In the genomic region with DNA sequence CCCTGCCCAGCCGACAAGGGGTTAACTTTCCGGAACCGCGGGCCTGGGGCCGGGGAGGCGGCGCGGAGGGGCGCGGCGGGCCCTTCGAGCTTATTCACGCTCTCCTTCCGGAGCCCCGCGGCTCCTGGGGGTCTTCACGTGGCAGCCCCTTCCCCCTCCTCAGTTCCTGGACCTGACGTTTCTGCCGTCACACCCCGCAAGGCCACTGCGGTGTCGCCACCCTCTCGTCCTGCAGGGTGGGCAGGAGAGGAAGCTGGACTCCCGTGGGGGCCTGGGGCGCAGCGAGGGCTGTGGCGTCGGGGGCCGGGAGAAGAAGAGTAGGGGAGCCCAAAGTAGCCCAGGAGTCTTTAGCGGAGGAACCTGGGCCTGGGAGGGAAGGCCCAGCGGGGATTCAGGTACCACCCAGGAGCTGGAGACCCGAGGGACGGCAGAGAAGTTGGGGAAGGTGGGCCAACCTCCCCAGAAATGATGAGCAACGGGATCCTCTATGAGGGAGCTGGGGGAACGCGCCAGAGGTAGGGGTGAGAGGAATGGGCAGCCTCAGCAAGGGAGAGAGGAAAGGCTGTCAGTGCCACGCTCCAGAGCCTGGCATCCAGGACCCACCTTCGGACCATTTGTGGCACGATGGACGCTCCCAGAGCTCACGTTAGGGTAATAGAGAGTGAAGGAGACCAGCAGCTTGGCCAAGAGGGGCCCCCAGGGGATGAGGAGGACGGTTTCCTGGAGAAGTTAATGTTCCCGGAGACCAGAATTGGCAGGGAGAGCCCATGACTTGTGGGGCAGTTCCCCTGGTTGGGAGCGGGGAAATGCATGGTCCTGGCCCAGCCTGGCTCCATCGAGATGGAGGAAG, we compare ENCODE assay signal across 10 cellular contexts. TPM values are rescaled to one million over a fixed set of nuclear protein-coding genes. Genes with fewer than 3 reads are reported as not detected.
DNase-seq lines count a peak whose midpoint lies in the region; ATAC-seq and TF ChIP-seq lines count a peak whose summit lies in the region.
"Had no signal": no experiment of that assay in that cellular context is flagged by ENCODE, and none has a peak within 500 bp of the region (broad histone marks: within the 10 kb centered on the region; RNA-seq: fewer than 3 reads in every experiment).

No MANE protein-coding gene starts in this region.

- WGBS in tibial nerve, 2 donors, result 19 to 20% methylated on average over 44 to 45 of the region's 45 CpGs

- no peaks in the 10 kb centered on the region for H3K9me3 Mint-ChIP-seq in activated T-cell treated with anti-CD3 and anti-CD28 coated beads, Interleukin-2, amount 50 U/mL, for 72 hours
- no peaks in the 10 kb centered on the region for H3K9me3 Mint-ChIP-seq in activated CD8-positive, alpha-beta T cell treated with anti-CD3 and anti-CD28 coated beads for 36 hours
- H3K9me3 Mint-ChIP-seq in memory B cell, result no peaks in the 10 kb centered on the region

- ATAC-seq in activated T-cell treated with anti-CD3 and anti-CD28 coated beads, Interleukin-2, amount 50 U/mL, for 72 hours (replicated peaks in 1 of 2), result no peak
- ATAC-seq in activated CD8-positive, alpha-beta T cell treated with anti-CD3 and anti-CD28 coated beads for 36 hours, result no peak
- ATAC-seq in memory B cell (ENCODE audit: low read depth), result no peak
- no peak for ATAC-seq in GM18505 (IDR thresholded peaks at IDR 0.05; ENCODE audit: unreplicated experiment)
- ATAC-seq in GM19351 (IDR thresholded peaks at IDR 0.05; ENCODE audit: unreplicated experiment), result no peak

- peaks cover 0 to 2% of the 10 kb centered on the region in 2 donors for H3K36me3 Mint-ChIP-seq in activated T-cell treated with anti-CD3 and anti-CD28 coated beads, Interleukin-2, amount 50 U/mL, for 72 hours (ENCODE audit: insufficient read depth in 2 of 2)
- peaks cover 4% of the 10 kb centered on the region for H3K36me3 Mint-ChIP-seq in activated CD8-positive, alpha-beta T cell treated with anti-CD3 and anti-CD28 coated beads for 36 hours (ENCODE audit: low read depth)
- no peaks in the 10 kb centered on the region for H3K36me3 Mint-ChIP-seq in memory B cell

- H3K4me3 Mint-ChIP-seq in activated T-cell treated with anti-CD3 and anti-CD28 coated beads, Interleukin-2, amount 50 U/mL, for 72 hours, result peak overlapping the region; percentile 11 to 32
- H3K4me3 Mint-ChIP-seq in activated CD8-positive, alpha-beta T cell treated with anti-CD3 and anti-CD28 coated beads for 36 hours, result peak overlapping the region; percentile 38
- H3K4me3 Mint-ChIP-seq in memory B cell, result peak overlapping the region; percentile 37

- peaks cover 17% of the 10 kb centered on the region for H3K27me3 Mint-ChIP-seq in activated T-cell treated with anti-CD3 and anti-CD28 coated beads, Interleukin-2, amount 50 U/mL, for 72 hours (ENCODE audit: low read depth)
- peaks cover 17% of the 10 kb centered on the region for H3K27me3 Mint-ChIP-seq in activated CD8-positive, alpha-beta T cell treated with anti-CD3 and anti-CD28 coated beads for 36 hours
- H3K27me3 Mint-ChIP-seq in memory B cell, result peaks cover 18% of the 10 kb centered on the region

- peaks cover 0 to 5% (median 0%) of the 10 kb centered on the region in 3 donors for H3K36me3 ChIP-seq in tibial nerve

- intact Hi-C loops in activated CD8-positive, alpha-beta T cell treated with anti-CD3 and anti-CD28 coated beads for 36 hours (cut with micrococcal nuclease), result loop anchor here (5.0 kb wide), 1 partner anchor 191 kb away; no protein-coding TSS in a partner anchor

- TF ChIP-seq POLR2A in tibial nerve (IDR thresholded peaks at IDR 0.05) (no peak), GM18505 (IDR thresholded peaks at IDR 0.05; ENCODE audit: borderline replicate concordance, extremely low read depth, insufficient read depth, insufficient read length) (no peak)

- H3K27ac Mint-ChIP-seq in activated T-cell treated with anti-CD3 and anti-CD28 coated beads, Interleukin-2, amount 50 U/mL, for 72 hours, result no peak overlapping the region
- H3K27ac Mint-ChIP-seq in activated CD8-positive, alpha-beta T cell treated with anti-CD3 and anti-CD28 coated beads for 36 hours, result no peak overlapping the region
- H3K27ac Mint-ChIP-seq in memory B cell, result peak overlapping the region; percentile 58

- H3K27me3 ChIP-seq in tibial nerve, result peaks cover 0 to 18% of the 10 kb centered on the region in 2 donors

- POLR2A ChIA-PET in activated CD8-positive, alpha-beta T cell treated with anti-CD3 and anti-CD28 coated beads for 36 hours (lab: Charles Lee), result interaction anchor here (0.7 to 2.1 kb wide), 4 partner anchors 126 to 263 kb away, joined by 3 to 8 read pairs (median 4); a partner anchor contains a TSS

- TF ChIP-seq CTCF in activated CD8-positive, alpha-beta T cell treated with anti-CD3 and anti-CD28 coated beads for 36 hours (IDR thresholded peaks at IDR 0.05), result no peak
- TF ChIP-seq CTCF in tibial nerve (IDR thresholded peaks at IDR 0.05), result no peak

- no peaks in the 10 kb centered on the region for H3K9me3 ChIP-seq in tibial nerve

- TF ChIP-seq EP300 in tibial nerve (IDR thresholded peaks at IDR 0.05), result no peak

- H3K4me1 Mint-ChIP-seq in activated T-cell treated with anti-CD3 and anti-CD28 coated beads, Interleukin-2, amount 50 U/mL, for 72 hours (ENCODE audit: low read depth), result peaks cover 23% of the 10 kb centered on the region
- peaks cover 27% of the 10 kb centered on the region for H3K4me1 Mint-ChIP-seq in activated CD8-positive, alpha-beta T cell treated with anti-CD3 and anti-CD28 coated beads for 36 hours (ENCODE audit: low read depth)
- peaks cover 19% of the 10 kb centered on the region for H3K4me1 Mint-ChIP-seq in memory B cell

- H3K27ac ChIP-seq in tibial nerve, result peak overlapping the region in 3 of 4 donors; percentile 6 to 89 (median 25)
- H3K27ac ChIP-seq: SJSA1 had no signal

- peaks cover 3 to 67% (median 38%) of the 10 kb centered on the region in 4 donors for H3K4me1 ChIP-seq in tibial nerve

- DNase-seq in activated T-cell treated with anti-CD3 and anti-CD28 coated beads, Interleukin-2, amount 50 U/mL, for 72 hours, result no peak
- DNase-seq in activated T-cell treated with anti-CD3 and anti-CD28 coated beads for 4 hours (no peak), memory B cell (ENCODE audit: low spot score in 2 of 2) (no peak), tibial nerve (ENCODE audit: low spot score in 2 of 2) (no peak), EL (no peak)
- no peak for DNase-seq in activated CD8-positive, alpha-beta T cell treated with anti-CD3 and anti-CD28 coated beads for 36 hours
- DNase-seq: NCI-H187 treated with DMSO at 0.1 percent for 48 hours had no signal

- H3K4me3 ChIP-seq in tibial nerve, result peak overlapping the region in 3 of 4 donors; percentile 28 to 89 (median 48)

- CTCF ChIA-PET in activated CD8-positive, alpha-beta T cell treated with anti-CD3 and anti-CD28 coated beads for 36 hours (lab: Charles Lee), result interaction anchor here (0.8 to 1.8 kb wide), 4 partner anchors 193 to 335 kb away, joined by 3 to 8 read pairs (median 6); no protein-coding TSS in a partner anchor

RNA-seq across cellular contexts. Expression of a gene that starts 3.3 kb away (rescaled TPM):
- total RNA-seq in activated T-cell treated with anti-CD3 and anti-CD28 coated beads, Interleukin-2, amount 50 U/mL, for 72 hours, result 10 to 100 TPM; 11.7 to 21.4 TPM
- 10 to 100 TPM; 35.1 TPM for total RNA-seq in activated CD8-positive, alpha-beta T cell treated with anti-CD3 and anti-CD28 coated beads for 36 hours
- 10 to 100 TPM; 27.6 to 64.7 (median 50.0) TPM for total RNA-seq in tibial nerve

RNA-seq across cellular contexts. Expression of a gene that starts 9.8 kb away (rescaled TPM):
- 10 to 100 TPM; 29.0 to 33.3 TPM for total RNA-seq in activated T-cell treated with anti-CD3 and anti-CD28 coated beads, Interleukin-2, amount 50 U/mL, for 72 hours
- total RNA-seq in activated CD8-positive, alpha-beta T cell treated with anti-CD3 and anti-CD28 coated beads for 36 hours, result 10 to 100 TPM; 28.0 to 28.5 TPM
- total RNA-seq in tibial nerve, result 10 to 100 TPM; 18.6 to 37.3 (median 35.0) TPM

RNA-seq across cellular contexts. Expression of a gene that starts 21.7 kb away (rescaled TPM):
- total RNA-seq in activated T-cell treated with anti-CD3 and anti-CD28 coated beads, Interleukin-2, amount 50 U/mL, for 72 hours, result 10 to 100 TPM; 36.8 to 40.8 TPM
- 10 to 100 TPM; 27.8 to 32.5 TPM for total RNA-seq in activated CD8-positive, alpha-beta T cell treated with anti-CD3 and anti-CD28 coated beads for 36 hours
- total RNA-seq in tibial nerve, result 100 to 1,000 TPM in 1 of 4 donors, 10 to 100 TPM in 3; 56.3 to 137 (median 63.9) TPM

RNA-seq across cellular contexts. Expression of a gene that starts 26.5 kb away (rescaled TPM):
- under 1 TPM; 0.14 to 0.21 TPM for total RNA-seq in activated T-cell treated with anti-CD3 and anti-CD28 coated beads, Interleukin-2, amount 50 U/mL, for 72 hours
- under 1 TPM; 0.27 to 0.49 TPM for total RNA-seq in activated CD8-positive, alpha-beta T cell treated with anti-CD3 and anti-CD28 coated beads for 36 hours
- 10 to 100 TPM in 1 of 4 donors, 1 to 10 TPM in 3; 7.3 to 12.6 (median 7.8) TPM for total RNA-seq in tibial nerve
- total RNA-seq: SJSA1 had no signal
